Comparison of ENCODE assay signal across 15 cellular contexts in the genomic region with DNA sequence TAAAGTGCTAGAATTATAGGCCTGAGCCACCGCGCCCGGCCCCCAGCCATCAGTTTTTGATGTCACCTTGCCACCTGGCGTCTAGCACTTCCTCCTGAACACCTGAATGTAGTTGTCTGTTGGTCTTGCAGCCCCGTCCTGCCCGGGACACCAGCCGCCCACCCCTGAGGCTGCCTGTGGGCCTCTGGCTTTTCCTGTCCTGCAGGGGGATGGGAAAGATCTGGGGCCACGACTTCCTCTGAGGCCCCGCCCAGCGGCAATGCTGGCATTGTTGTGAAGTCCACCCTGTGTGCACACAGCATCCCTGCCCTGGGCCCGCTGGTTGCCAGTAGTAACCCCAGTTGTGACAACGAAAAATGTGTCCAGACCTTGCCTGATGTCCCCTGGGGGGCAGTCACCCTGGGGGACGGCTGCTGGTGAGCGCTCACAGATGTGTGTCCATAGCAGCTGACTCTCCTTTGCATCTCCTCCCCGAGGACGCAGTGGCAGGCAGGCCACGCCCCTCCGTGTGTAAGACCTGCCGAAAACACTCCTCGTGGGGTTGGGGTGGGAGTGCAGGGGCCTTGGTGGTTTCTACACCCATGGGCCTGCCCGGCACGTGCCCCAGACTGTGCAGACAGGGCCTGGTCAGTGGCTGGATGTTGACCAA. TPM values are rescaled to one million over a fixed set of nuclear protein-coding genes. Genes with fewer than 3 reads are reported as not detected.
DNase-seq lines count a peak whose midpoint lies in the region; TF ChIP-seq lines count a peak whose summit lies in the region.
"Had no signal": no experiment of that assay in that cellular context is flagged by ENCODE, and none has a peak within 500 bp of the region (broad histone marks: within the 10 kb centered on the region; RNA-seq: fewer than 3 reads in every experiment).

No MANE protein-coding gene starts in this region.

- H3K4me2 ChIP-seq in osteoblast (ENCODE audit: insufficient read depth, low read length), result no peak overlapping the region

- H3K4me3 ChIP-seq in HEK293 (ENCODE audit: low read depth, low read length) (no peak overlapping the region), osteoblast (ENCODE audit: insufficient read depth, low read length) (no peak overlapping the region)
- H3K4me3 ChIP-seq: SJCRH30, vagina had no signal

- DNase-seq in dermis microvascular lymphatic vessel endothelial cell (ENCODE audit: low read depth in 2 of 2) (peak; percentile 54 to 56), osteoblast (ENCODE audit: insufficient read length, low spot score, missing footprints) (peak; percentile 92), NCI-H2171 treated with DMSO at 0.1 percent for 48 hours (lab: John Stamatoyannopoulos, UW) (no peak), anterior cingulate cortex (lab: John Stamatoyannopoulos, UW) (no peak)
- DNase-seq in activated naive CD4-positive, alpha-beta T cell (lab: John Stamatoyannopoulos, UW), result no peak
- DNase-seq: activated CD4-positive, alpha-beta T cell treated with anti-CD3 and anti-CD28 coated beads, Interleukin-2, amount 10 ng/mL, durations not matched to agents 24 days and 14 days; activated T-cell treated with anti-CD3 and anti-CD28 coated beads, Interleukin-2, amount 50 U/mL, for 4 hours; caudate nucleus; immature natural killer cell; NCI-H1436 treated with DMSO at 0.1 percent for 48 hours; NCI-H345; stimulated activated CD4-positive, alpha-beta T cell treated with anti-CD3 and anti-CD28 coated beads, Interleukin-4, amount 100 ng/mL, for 4 hours had no signal

- TF ChIP-seq CTCF in HEK293 (tag by site-specific recombination; IDR thresholded peaks at IDR 0.05), result no peak
- TF ChIP-seq CTCF in osteoblast (IDR thresholded peaks at IDR 0.05; ENCODE audit: extremely low read depth, low read depth, low read length), result no peak

- no peak overlapping the region for H2AFZ ChIP-seq in osteoblast (ENCODE audit: low read length)

- peaks cover 51% of the 10 kb centered on the region for H3K79me2 ChIP-seq in osteoblast (ENCODE audit: insufficient read depth, low read length)

- CTCF ChIA-PET in HEK293 (lab: Yijun Ruan, JAX), result interaction anchor here (0.7 to 2.8 kb wide), 8 partner anchors 16 to 193 kb away, joined by 3 to 13 read pairs (median 4); no protein-coding TSS in a partner anchor

- no peaks in the 10 kb centered on the region for H3K9me3 ChIP-seq in HEK293 (ENCODE audit: control insufficient read depth, insufficient read depth, low read depth, low read length)
- no peaks in the 10 kb centered on the region for H3K9me3 ChIP-seq in osteoblast (ENCODE audit: low read depth, low read length)
- H3K9me3 ChIP-seq: SJCRH30, vagina had no signal

- H3K4me1 ChIP-seq in HEK293 (ENCODE audit: control insufficient read depth, insufficient read depth, low read length) (no peaks in the 10 kb centered on the region), osteoblast (ENCODE audit: insufficient read depth, low read length) (no peaks in the 10 kb centered on the region)
- H3K4me1 ChIP-seq: SJCRH30 had no signal

- peaks cover 36% of the 10 kb centered on the region for H4K20me1 ChIP-seq in osteoblast (ENCODE audit: insufficient read depth, low read length)

- H3K27me3 ChIP-seq in osteoblast (ENCODE audit: insufficient read depth, low read length), result no peaks in the 10 kb centered on the region
- H3K27me3 ChIP-seq: SJCRH30, vagina had no signal

- POLR2A ChIA-PET in HEK293 (lab: Yijun Ruan, JAX), result interaction anchor here (0.7 to 1.0 kb wide), 2 partner anchors 58 to 351 kb away, joined by 4 read pairs; no protein-coding TSS in a partner anchor

- peaks cover 23 to 87% of the 10 kb centered on the region in 2 experiments for H3K36me3 ChIP-seq in HEK293 (ENCODE audit: control insufficient read depth in 2 of 2, insufficient read depth in 1 of 2, low read length in 2 of 2)
- H3K36me3 ChIP-seq in osteoblast (ENCODE audit: insufficient read depth, low read length), result peaks cover 51% of the 10 kb centered on the region

- H3K27ac ChIP-seq in HEK293 (ENCODE audit: extremely low read depth, low read depth, low read length) (no peak overlapping the region), osteoblast (ENCODE audit: low read depth, low read length) (no peak overlapping the region)
- H3K27ac ChIP-seq: SJCRH30, vagina had no signal

TF ChIP-seq in HEK293, 187 proteins besides CTCF, POLR2A, EP300 and RAD21:
- no peak for TF ChIP-seq KLF10 (tag by site-specific recombination; IDR thresholded peaks at IDR 0.05)
- no peak for TF ChIP-seq ZNF133 (tag by site-specific recombination; IDR thresholded peaks at IDR 0.05)
- TF ChIP-seq GLIS1 (tag by site-specific recombination; IDR thresholded peaks at IDR 0.05), result peak; percentile 44
- peak; percentile 64; the same call in 1 of the 2 replicates for TF ChIP-seq ZIC2 (tag by site-specific recombination; IDR thresholded peaks at IDR 0.05)
- TF ChIP-seq ZNF571 (tag by site-specific recombination; IDR thresholded peaks at IDR 0.05), result no peak
- peak; percentile 23; the same call in 1 of the 2 replicates for TF ChIP-seq GLIS2 (tag by site-specific recombination; IDR thresholded peaks at IDR 0.05)
- no peak for TF ChIP-seq ZNF302 (tag by site-specific recombination; IDR thresholded peaks at IDR 0.05; ENCODE audit: low read depth)
- no peak for TF ChIP-seq KLF7 (tag by site-specific recombination; IDR thresholded peaks at IDR 0.05; ENCODE audit: borderline replicate concordance)

RNA-seq across cellular contexts. Expression of a gene that starts 6.7 kb away (rescaled TPM):
- total RNA-seq in dermis microvascular lymphatic vessel endothelial cell, result 15.8 and 22.6 TPM in 2 replicates
- total RNA-seq in osteoblast, result 13.0 and 15.6 TPM in 2 replicates

RNA-seq across cellular contexts. Expression of a gene that starts 21.8 kb away (rescaled TPM):
- total RNA-seq in dermis microvascular lymphatic vessel endothelial cell, result 16.2 and 20.0 TPM in 2 replicates
- 13.6 and 13.8 TPM in 2 replicates for total RNA-seq in osteoblast

RNA-seq across cellular contexts. Expression of a gene that starts 37.0 kb away (rescaled TPM):
- total RNA-seq in dermis microvascular lymphatic vessel endothelial cell (0.13 and 0.63 TPM in 2 replicates), osteoblast (under 0.01 and 0.29 TPM in 2 replicates)
- total RNA-seq: SJCRH30 had no signal

RNA-seq across cellular contexts. Expression of a gene that starts 37.3 kb away (rescaled TPM):
- total RNA-seq in dermis microvascular lymphatic vessel endothelial cell (14.0 and 22.0 TPM in 2 replicates), osteoblast (26.5 and 28.2 TPM in 2 replicates)

RNA-seq across cellular contexts. Expression of a gene that starts 43.6 kb away (rescaled TPM):
- 9.4 and 18.2 TPM in 2 replicates for total RNA-seq in dermis microvascular lymphatic vessel endothelial cell
- 19.2 and 20.6 TPM in 2 replicates for total RNA-seq in osteoblast

Comparison
In these comparisons a context has a peak if more than half of its experiments do, and no peak if none do; other contexts are left out.
1. DNase-seq: peak in dermis microvascular lymphatic vessel endothelial cell (2 of 2) and osteoblast (single experiment); none in activated naive CD4-positive, alpha-beta T cell (0 of 4), NCI-H2171 treated with DMSO at 0.1 percent for 48 hours (single experiment) and anterior cingulate cortex (0 of 58).